Comparison of ENCODE assay signal across 1 cellular context in genomic region chrX:122221820-122222219, GRCh38.
TF ChIP-seq lines count a peak whose summit lies in the region.

No MANE protein-coding gene starts in this region.

TF ChIP-seq in H1, 55 proteins besides CTCF, POLR2A, EP300 and RAD21:
- TF ChIP-seq TAF1 (IDR thresholded peaks at IDR 0.05; ENCODE audit: low read depth, low read length): 0 out of 2 replicates have a peak, but pooled peaks have one; percentile 26
